ENCODE assay signal across 17 cellular contexts in the genomic region with DNA sequence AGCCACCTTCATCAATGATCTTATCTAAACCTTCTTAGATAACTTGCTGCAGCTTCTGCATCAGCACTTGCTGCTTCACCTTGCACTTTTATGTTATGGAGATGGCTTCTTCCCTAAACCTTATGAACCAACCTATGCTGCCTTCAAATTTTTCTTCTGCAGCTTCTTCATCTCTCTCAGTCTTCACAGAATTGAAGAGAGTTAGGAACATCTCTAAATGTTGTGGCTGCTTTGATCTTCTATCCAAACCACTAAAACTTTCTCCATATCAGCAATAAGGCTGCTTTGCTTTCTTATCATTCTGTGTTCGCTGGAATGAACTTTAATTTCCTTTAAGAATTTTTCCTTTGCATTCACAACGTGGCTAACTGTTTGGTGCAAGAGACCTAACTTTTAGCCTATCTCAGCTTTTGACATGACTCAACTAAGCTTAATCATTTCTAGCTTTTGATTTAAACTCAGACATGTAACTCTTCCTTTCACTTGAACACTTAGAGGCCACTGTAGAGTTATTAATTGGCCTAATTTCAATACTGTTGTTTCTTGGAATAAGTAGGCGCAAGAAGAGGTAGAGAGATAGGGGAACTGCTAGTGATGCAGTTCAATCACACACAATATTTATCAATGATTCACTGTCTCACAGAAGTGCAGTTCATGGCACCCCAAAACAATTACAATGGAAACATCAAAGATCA. TPM values are rescaled to one million over a fixed set of nuclear protein-coding genes. Genes with fewer than 3 reads are reported as not detected.
DNase-seq lines count a peak whose midpoint lies in the region; ATAC-seq and TF ChIP-seq lines count a peak whose summit lies in the region.
"Had no signal": no experiment of that assay in that cellular context is flagged by ENCODE, and none has a peak within 500 bp of the region (broad histone marks: within the 10 kb centered on the region; RNA-seq: fewer than 3 reads in every experiment).

No MANE protein-coding gene starts in this region.

- POLR2A ChIA-PET in CD8-positive, alpha-beta T cell (lab: Charles Lee) = no interaction called here

- no peaks in the 10 kb centered on the region for H3K27me3 Mint-ChIP-seq in activated T-cell treated with anti-CD3 and anti-CD28 coated beads, Interleukin-2, amount 50 U/mL, for 24 hours
- no peaks in the 10 kb centered on the region for H3K27me3 Mint-ChIP-seq in CD8-positive, alpha-beta T cell (ENCODE audit: low read depth)
- H3K27me3 Mint-ChIP-seq in T-helper 2 cell treated with Interferon-gamma antibody and Interleukin-4, amounts not matched to agents 5 μg/mL and 100 μg/mL, for 36 hours (ENCODE audit: low read depth) = no peaks in the 10 kb centered on the region
- H3K27me3 Mint-ChIP-seq in endothelial cell (ENCODE audit: unreplicated experiment) = peaks cover 2% of the 10 kb centered on the region
- H3K27me3 Mint-ChIP-seq: CD8-positive, alpha-beta memory T cell; IgD-negative memory B cell had no signal

- H3K9me3 Mint-ChIP-seq in activated T-cell treated with anti-CD3 and anti-CD28 coated beads, Interleukin-2, amount 50 U/mL, for 24 hours = peaks cover 2% of the 10 kb centered on the region
- H3K9me3 Mint-ChIP-seq in CD8-positive, alpha-beta T cell = no peaks in the 10 kb centered on the region
- H3K9me3 Mint-ChIP-seq in T-helper 2 cell treated with Interferon-gamma antibody and Interleukin-4, amounts not matched to agents 5 μg/mL and 100 μg/mL, for 36 hours = peaks cover 3% of the 10 kb centered on the region
- no peaks in the 10 kb centered on the region for H3K9me3 Mint-ChIP-seq in endothelial cell (ENCODE audit: unreplicated experiment)
- H3K9me3 Mint-ChIP-seq: CD8-positive, alpha-beta memory T cell had no signal

- H3K4me3 ChIP-seq in CD8-positive, alpha-beta T cell (ENCODE audit: low read depth, low read length) = no peak overlapping the region
- H3K4me3 ChIP-seq: MG63 had no signal

- DNase-seq in activated T-cell treated with anti-CD3 and anti-CD28 coated beads, Interleukin-2, amount 50 U/mL, for 24 hours = no peak
- no peak for DNase-seq in activated T-cell treated with anti-CD3 and anti-CD28 coated beads for 4 hours
- DNase-seq in CD8-positive, alpha-beta T cell = no peak
- DNase-seq in T-helper 2 cell treated with Interferon-gamma antibody and Interleukin-4, amounts not matched to agents 5 μg/mL and 100 μg/mL, for 36 hours (ENCODE audit: low spot score) = no peak
- DNase-seq in endothelial cell (ENCODE audit: low spot score) = no peak
- DNase-seq in iPS-NIHi7 (ENCODE audit: extremely low spot score) = no peak
- DNase-seq: CD8-positive, alpha-beta memory T cell; Karpas-422; MG63; NCI-H1048; NCI-H1436; NCI-H1930; NCI-H226; NCI-H524 had no signal

- peaks cover 19% of the 10 kb centered on the region for H3K36me3 ChIP-seq in CD8-positive, alpha-beta T cell (ENCODE audit: insufficient read depth, low read length)

- H3K27me3 ChIP-seq in CD8-positive, alpha-beta T cell (ENCODE audit: insufficient read depth, low read length) = no peaks in the 10 kb centered on the region
- H3K27me3 ChIP-seq: BLaER1 treated with 17β-estradiol and CSF1 and Interleukin-3, amounts not matched to agents 10 nM and 100 nM; MG63 had no signal

- no peaks in the 10 kb centered on the region for H3K4me1 ChIP-seq in CD8-positive, alpha-beta T cell (ENCODE audit: insufficient read depth, low read length)

- peak overlapping the region; percentile 14 for H3K4me3 Mint-ChIP-seq in activated T-cell treated with anti-CD3 and anti-CD28 coated beads, Interleukin-2, amount 50 U/mL, for 24 hours
- no peak overlapping the region for H3K4me3 Mint-ChIP-seq in CD8-positive, alpha-beta T cell
- no peak overlapping the region for H3K4me3 Mint-ChIP-seq in T-helper 2 cell treated with Interferon-gamma antibody and Interleukin-4, amounts not matched to agents 5 μg/mL and 100 μg/mL, for 36 hours
- peak overlapping the region; percentile 37 for H3K4me3 Mint-ChIP-seq in endothelial cell (ENCODE audit: unreplicated experiment)
- H3K4me3 Mint-ChIP-seq: CD8-positive, alpha-beta memory T cell; IgD-negative memory B cell had no signal

- intact Hi-C loops in CD8-positive, alpha-beta T cell (cut with DNase I, micrococcal nuclease) = loop anchor here in 1 of 2 experiments (1.0 kb wide), 1 partner anchor 14 kb away; no protein-coding TSS in a partner anchor

- peaks cover 81% of the 10 kb centered on the region for H3K36me3 Mint-ChIP-seq in activated T-cell treated with anti-CD3 and anti-CD28 coated beads, Interleukin-2, amount 50 U/mL, for 24 hours (ENCODE audit: low read depth)
- peaks cover 71% of the 10 kb centered on the region for H3K36me3 Mint-ChIP-seq in CD8-positive, alpha-beta T cell
- H3K36me3 Mint-ChIP-seq in T-helper 2 cell treated with Interferon-gamma antibody and Interleukin-4, amounts not matched to agents 5 μg/mL and 100 μg/mL, for 36 hours (ENCODE audit: low read depth) = peaks cover 59% of the 10 kb centered on the region
- H3K36me3 Mint-ChIP-seq in endothelial cell (ENCODE audit: low read depth, unreplicated experiment) = peaks cover 40% of the 10 kb centered on the region

- H3K27ac ChIP-seq in CD8-positive, alpha-beta T cell (ENCODE audit: low read depth, low read length) = no peak overlapping the region
- H3K27ac ChIP-seq: BLaER1 treated with 17β-estradiol and CSF1 and Interleukin-3, amounts not matched to agents 10 nM and 100 nM had no signal

- ATAC-seq in CD8-positive, alpha-beta T cell = no peak
- ATAC-seq in HG02571 (IDR thresholded peaks at IDR 0.05; ENCODE audit: unreplicated experiment) = no peak

- CTCF ChIA-PET in CD8-positive, alpha-beta T cell (lab: Charles Lee) = no interaction called here

- no peak for TF ChIP-seq CTCF in CD8-positive, alpha-beta T cell (IDR thresholded peaks at IDR 0.05)
- no peak for TF ChIP-seq CTCF in endothelial cell (IDR thresholded peaks at IDR 0.05; ENCODE audit: unreplicated experiment)

- H3K9me3 ChIP-seq in CD8-positive, alpha-beta T cell (ENCODE audit: low read length) = no peaks in the 10 kb centered on the region
- H3K9me3 ChIP-seq: MG63 had no signal

- peak overlapping the region; percentile 84 for H3K27ac Mint-ChIP-seq in activated T-cell treated with anti-CD3 and anti-CD28 coated beads, Interleukin-2, amount 50 U/mL, for 24 hours
- peak overlapping the region; percentile 42 for H3K27ac Mint-ChIP-seq in CD8-positive, alpha-beta T cell
- peak overlapping the region; percentile 4 for H3K27ac Mint-ChIP-seq in T-helper 2 cell treated with Interferon-gamma antibody and Interleukin-4, amounts not matched to agents 5 μg/mL and 100 μg/mL, for 36 hours
- no peak overlapping the region for H3K27ac Mint-ChIP-seq in endothelial cell (ENCODE audit: unreplicated experiment)
- H3K27ac Mint-ChIP-seq: IgD-negative memory B cell had no signal

- H3K4me1 Mint-ChIP-seq in activated T-cell treated with anti-CD3 and anti-CD28 coated beads, Interleukin-2, amount 50 U/mL, for 24 hours (ENCODE audit: low read depth) = peaks cover 20% of the 10 kb centered on the region
- peaks cover 3% of the 10 kb centered on the region for H3K4me1 Mint-ChIP-seq in CD8-positive, alpha-beta T cell (ENCODE audit: low read depth)
- peaks cover 14% of the 10 kb centered on the region for H3K4me1 Mint-ChIP-seq in T-helper 2 cell treated with Interferon-gamma antibody and Interleukin-4, amounts not matched to agents 5 μg/mL and 100 μg/mL, for 36 hours (ENCODE audit: low read depth)
- H3K4me1 Mint-ChIP-seq in endothelial cell (ENCODE audit: unreplicated experiment) = no peaks in the 10 kb centered on the region

RNA-seq across cellular contexts. Expression of gene CORIN, which starts 36.2 kb away (rescaled TPM):
- total RNA-seq in CD8-positive, alpha-beta T cell = not detected
- 0.51 TPM for total RNA-seq in endothelial cell (ENCODE audit: unreplicated experiment)

RNA-seq across cellular contexts. Expression of gene NFXL1, which starts 40.4 kb away (rescaled TPM):
- 1 to 10 TPM; 6.5 to 8.1 TPM for total RNA-seq in CD8-positive, alpha-beta T cell
- total RNA-seq in endothelial cell (ENCODE audit: unreplicated experiment) = 20.0 TPM

Comparison
In these comparisons a context has a peak if more than half of its experiments do, and no peak if none do; other contexts are left out.
1. H3K4me3 Mint-ChIP-seq: peak in activated T-cell treated with anti-CD3 and anti-CD28 coated beads, Interleukin-2, amount 50 U/mL, for 24 hours (single experiment) and endothelial cell (single experiment); none in CD8-positive, alpha-beta T cell (single experiment) and T-helper 2 cell treated with Interferon-gamma antibody and Interleukin-4, amounts not matched to agents 5 μg/mL and 100 μg/mL, for 36 hours (single experiment).